16 cellular contexts compared by ENCODE assay signal in genomic region chr2:103809390-103809789, GRCh38.
DNase-seq lines count a peak whose midpoint lies in the region; ATAC-seq and TF ChIP-seq lines count a peak whose summit lies in the region.
"Had no signal": no experiment of that assay in that cellular context is flagged by ENCODE, and none has a peak within 500 bp of the region (broad histone marks: within the 10 kb centered on the region; RNA-seq: fewer than 3 reads in every experiment).

No MANE protein-coding gene starts in this region.

- CTCF ChIA-PET in RWPE1 (lab: Yijun Ruan, JAX): no interaction called here

- no peaks in the 10 kb centered on the region for H3K4me1 Mint-ChIP-seq in activated naive CD8-positive, alpha-beta T cell treated with anti-CD3 and anti-CD28 coated beads, Interleukin-2, amount 50 U/mL, for 24 hours

- POLR2A ChIA-PET in RWPE1 (lab: Yijun Ruan, JAX; ENCODE audit: low non-redundant PET): no interaction called here

- H3K4me3 Mint-ChIP-seq in activated naive CD8-positive, alpha-beta T cell treated with anti-CD3 and anti-CD28 coated beads, Interleukin-2, amount 50 U/mL, for 24 hours: no peak overlapping the region
- H3K4me3 Mint-ChIP-seq: H9 had no signal

- H3K9me3 Mint-ChIP-seq in activated naive CD8-positive, alpha-beta T cell treated with anti-CD3 and anti-CD28 coated beads, Interleukin-2, amount 50 U/mL, for 24 hours: peaks cover 11% of the 10 kb centered on the region
- H3K9me3 Mint-ChIP-seq: H9 had no signal

- no peak overlapping the region for H3K4me3 ChIP-seq in fibroblast of mammary gland (ENCODE audit: control insufficient read depth, low read depth, low read length)
- H3K4me3 ChIP-seq: BLaER1, GM23248 had no signal

- H3K27ac Mint-ChIP-seq in activated naive CD8-positive, alpha-beta T cell treated with anti-CD3 and anti-CD28 coated beads, Interleukin-2, amount 50 U/mL, for 24 hours: no peak overlapping the region

- H3K27ac ChIP-seq in RWPE1: peak overlapping the region; percentile 75; the same call in 1 of the 2 replicates
- H3K27ac ChIP-seq: 22Rv1, BLaER1, GM23248 had no signal

- DNase-seq in NCI-H345 (lab: John Stamatoyannopoulos, UW) (peak; percentile 75), NCI-H345 treated with DMSO at 0.1 percent for 48 hours (lab: John Stamatoyannopoulos, UW; ENCODE audit: unreplicated experiment) (no peak), RWPE1 (ENCODE audit: low spot score) (no peak), fibroblast of mammary gland (ENCODE audit: low read depth) (peak; percentile 14), occipital lobe (lab: John Stamatoyannopoulos, UW) (no peak), SKM-1 (lab: John Stamatoyannopoulos, UW; ENCODE audit: unreplicated experiment) (no peak)
- no peak for DNase-seq in activated naive CD8-positive, alpha-beta T cell treated with anti-CD3 and anti-CD28 coated beads, Interleukin-2, amount 50 U/mL, for 24 hours
- DNase-seq: AML-193, Calu3, DMS 273 treated with DMSO at 0.1 percent for 48 hours, H9, KBM-7 had no signal

- TF ChIP-seq CTCF in RWPE1 (conservative IDR thresholded peaks at IDR 0.05; ENCODE audit: low read depth) (no peak), fibroblast of mammary gland (conservative IDR thresholded peaks at IDR 0.05; ENCODE audit: control insufficient read depth, insufficient read depth, low read depth, low read length) (no peak)

- ATAC-seq in GM21381 (IDR thresholded peaks at IDR 0.05; ENCODE audit: unreplicated experiment): no peak
- no peak for ATAC-seq in activated naive CD8-positive, alpha-beta T cell treated with anti-CD3 and anti-CD28 coated beads, Interleukin-2, amount 50 U/mL, for 24 hours

- no peaks in the 10 kb centered on the region for H3K36me3 Mint-ChIP-seq in activated naive CD8-positive, alpha-beta T cell treated with anti-CD3 and anti-CD28 coated beads, Interleukin-2, amount 50 U/mL, for 24 hours (ENCODE audit: low read depth)

- no peaks in the 10 kb centered on the region for H3K27me3 Mint-ChIP-seq in activated naive CD8-positive, alpha-beta T cell treated with anti-CD3 and anti-CD28 coated beads, Interleukin-2, amount 50 U/mL, for 24 hours

Comparison
In these comparisons a context has a peak if more than half of its experiments do, and no peak if none do; other contexts are left out.
1. DNase-seq: peak in NCI-H345 (single experiment) and fibroblast of mammary gland (single experiment); none in NCI-H345 treated with DMSO at 0.1 percent for 48 hours (single experiment), RWPE1 (single experiment), occipital lobe (single experiment), activated naive CD8-positive, alpha-beta T cell treated with anti-CD3 and anti-CD28 coated beads, Interleukin-2, amount 50 U/mL, for 24 hours (single experiment) and SKM-1 (single experiment).